In genomic region chr1:31980835-31981782, GRCh38 we compare ENCODE assay signal across 1 cellular context.
TF ChIP-seq lines count a peak whose summit lies in the region.

No MANE protein-coding gene starts in this region.

TF ChIP-seq in GM12878, 131 proteins besides CTCF, POLR2A, EP300 and RAD21 (continued from another document):
- TF ChIP-seq PRDM15 (CRISPR knock-in tag; IDR thresholded peaks at IDR 0.05): no peak
- no peak for TF ChIP-seq CBX5 (IDR thresholded peaks at IDR 0.05; ENCODE audit: low read depth)
- no peak for TF ChIP-seq WRNIP1 (IDR thresholded peaks at IDR 0.05; ENCODE audit: borderline replicate concordance, low read depth, low read length)
- TF ChIP-seq ZBTB4 (CRISPR knock-in tag; IDR thresholded peaks at IDR 0.05): no peak
- no peak for TF ChIP-seq CHD2 (IDR thresholded peaks at IDR 0.05; ENCODE audit: borderline replicate concordance, low read depth, low read length)
